In the genomic region with DNA sequence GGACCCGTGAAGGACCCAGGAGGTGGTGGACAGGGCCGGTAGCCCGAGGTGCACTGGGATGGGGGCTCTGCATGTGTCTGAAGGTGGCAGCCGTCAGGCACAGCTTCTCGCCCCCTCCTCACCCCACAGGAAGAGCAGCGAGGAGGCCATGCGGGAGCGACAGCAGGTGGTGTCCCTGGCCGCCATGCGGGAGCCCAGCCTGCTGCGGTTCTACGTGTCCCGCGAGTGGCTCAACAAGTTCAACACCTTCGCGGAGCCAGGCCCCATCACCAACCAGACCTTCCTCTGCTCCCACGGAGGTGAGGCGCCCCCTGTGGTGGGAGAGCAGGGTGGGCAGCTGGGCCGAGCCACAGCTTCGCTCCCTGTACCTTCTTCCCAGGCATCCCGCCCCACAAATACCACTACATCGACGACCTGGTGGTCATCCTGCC, we compare ENCODE assay signal across 18 cellular contexts. TPM values are rescaled to one million over a fixed set of nuclear protein-coding genes. Genes with fewer than 3 reads are reported as not detected.
DNase-seq lines count a peak whose midpoint lies in the region; ATAC-seq and TF ChIP-seq lines count a peak whose summit lies in the region.
"Had no signal": no experiment of that assay in that cellular context is flagged by ENCODE, and none has a peak within 500 bp of the region (broad histone marks: within the 10 kb centered on the region; RNA-seq: fewer than 3 reads in every experiment).

No MANE protein-coding gene starts in this region.

- H3K4ac ChIP-seq in IMR-90 (ENCODE audit: low read depth, low read length): no peak overlapping the region

- H4K8ac ChIP-seq in IMR-90 (ENCODE audit: low read depth in 2 of 2, low read length in 2 of 2): no peak overlapping the region

- H3K27ac ChIP-seq in IMR-90 (ENCODE audit: insufficient read depth, low read length) (no peak overlapping the region), osteoblast (ENCODE audit: low read depth, low read length) (no peak overlapping the region)

- H2BK120ac ChIP-seq in IMR-90 (ENCODE audit: low read depth, low read length): no peak overlapping the region

- no peaks in the 10 kb centered on the region for H3K4me1 ChIP-seq in IMR-90 (ENCODE audit: control insufficient read depth, insufficient read depth, low read length)
- no peaks in the 10 kb centered on the region for H3K4me1 ChIP-seq in osteoblast (ENCODE audit: insufficient read depth, low read length)

- H2AFZ ChIP-seq in IMR-90 (replicated peaks; ENCODE audit: low read length, poor library complexity): no peak overlapping the region
- no peak overlapping the region for H2AFZ ChIP-seq in osteoblast (ENCODE audit: low read length)

- H3K27me3 ChIP-seq in IMR-90 (ENCODE audit: control insufficient read depth, insufficient read depth, low read length) (no peaks in the 10 kb centered on the region), osteoblast (ENCODE audit: insufficient read depth, low read length) (no peaks in the 10 kb centered on the region)

- H3K56ac ChIP-seq in IMR-90 (ENCODE audit: extremely low read depth, insufficient read depth, low read length): no peak overlapping the region

- no peak for TF ChIP-seq POLR2A in IMR-90 (IDR thresholded peaks at IDR 0.05; ENCODE audit: low read depth, low read length)

- dilution Hi-C loops in IMR-90 (cut with HindIII; ENCODE audit: low sequenced_read_pairs, unreplicated experiment): no loop called here

- WGBS in IMR-90 (ENCODE audit: extremely low coverage in 2 of 2, insufficient read length in 1 of 2), 2 experiments: no CpG with 5 or more reads among the region's 23 CpGs

- CTCF ChIA-PET in IMR-90 (lab: Yijun Ruan, JAX): no interaction called here

- intact Hi-C loops in IMR-90 (cut with micrococcal nuclease): no loop called here

- H3K79me1 ChIP-seq in IMR-90 (ENCODE audit: low read depth in 1 of 2, low read length in 2 of 2): no peaks in the 10 kb centered on the region

- no peak overlapping the region for H3K9ac ChIP-seq in IMR-90 (ENCODE audit: low read depth, low read length)

- peak; percentile 2; the same call in 1 of the 2 replicates for TF ChIP-seq RAD21 in IMR-90 (IDR thresholded peaks at IDR 0.05; ENCODE audit: low read length)

- no peak overlapping the region for H2BK5ac ChIP-seq in IMR-90 (ENCODE audit: low read depth, low read length, poor library complexity, severe bottlenecking)

- no peak for ATAC-seq in IMR-90 (ENCODE audit: low read depth)
- ATAC-seq: CD8-positive, alpha-beta T cell; stimulated activated memory B cell treated with anti-CD40 and anti-IgM and Interleukin-4, amounts not matched to agents 10 μg/mL and 1 μg/mL and 100 μg/mL, for 72 hours had no signal

- in situ Hi-C loops in IMR-90 (cut with MboI; ENCODE audit: low sequenced_read_pairs): loop anchor here (25.0 kb wide), 1 partner anchor 187 kb away; a partner anchor contains a TSS

- DNase-seq in DMS 273 (lab: John Stamatoyannopoulos, UW; ENCODE audit: unreplicated experiment) (peak; percentile 25), DMS 273 treated with DMSO at 0.1 percent for 48 hours (lab: John Stamatoyannopoulos, UW) (no peak), IMR-90 (no peak), choroid plexus epithelial cell (ENCODE audit: low read depth) (no peak), osteoblast (ENCODE audit: insufficient read length, low spot score, missing footprints) (peak; percentile 71), cortex of kidney (lab: John Stamatoyannopoulos, UW) (no peak), SW 1271 (lab: John Stamatoyannopoulos, UW) (no peak), CD1c-positive myeloid dendritic cell (ENCODE audit: extremely low spot score) (no peak)
- DNase-seq: 8988T; activated CD4-positive, alpha-beta T cell treated with anti-CD3 and anti-CD28 coated beads, Interleukin-2, amount 50 U/mL, for 48 hours; activated effector memory CD4-positive, alpha-beta T cell treated with Interleukin-2 at 50 U/mL for 16 hours; foreskin melanocyte; immature natural killer cell; NCI-H2081 treated with DMSO at 0.1 percent for 48 hours; NCI-H748 treated with DMSO at 0.1 percent for 48 hours; trophoblast cell had no signal

- no peak overlapping the region for H3K23ac ChIP-seq in IMR-90 (ENCODE audit: low read depth, low read length)

- POLR2A ChIA-PET in IMR-90 (lab: Charles Lee; ENCODE audit: unreplicated experiment): no interaction called here

- no peaks in the 10 kb centered on the region for H3K9me3 ChIP-seq in IMR-90 (ENCODE audit: control insufficient read depth, insufficient read depth, low read length)
- H3K9me3 ChIP-seq in osteoblast (ENCODE audit: low read depth, low read length): no peaks in the 10 kb centered on the region

- H3K36me3 ChIP-seq in IMR-90 (ENCODE audit: control insufficient read depth, insufficient read depth, low read length) (peaks cover 40% of the 10 kb centered on the region), osteoblast (ENCODE audit: insufficient read depth, low read length) (peaks cover 41% of the 10 kb centered on the region)

- no TSS peak for BruUV-seq in IMR-90 (replicated peaks; lab: Mats Ljungman, UMichigan)

- H4K20me1 ChIP-seq in IMR-90 (ENCODE audit: insufficient read depth, low read length) (no peaks in the 10 kb centered on the region), osteoblast (ENCODE audit: insufficient read depth, low read length) (peaks cover 3% of the 10 kb centered on the region)

- H3K9me1 ChIP-seq in IMR-90 (ENCODE audit: insufficient read depth, low read length): peaks cover 3% of the 10 kb centered on the region; the same call in 1 of the 2 replicates

- H2BK15ac ChIP-seq in IMR-90 (ENCODE audit: low read depth, low read length): no peak overlapping the region

- no peaks in the 10 kb centered on the region for H3K79me2 ChIP-seq in osteoblast (ENCODE audit: insufficient read depth, low read length)

- H3K14ac ChIP-seq in IMR-90 (replicated peaks; ENCODE audit: low read depth, low read length): no peak overlapping the region

- TF ChIP-seq CTCF in IMR-90 (conservative IDR thresholded peaks at IDR 0.05; ENCODE audit: low read depth, low read length) (0 out of 2 replicates have a peak, but pooled peaks have one; percentile 7), choroid plexus epithelial cell (conservative IDR thresholded peaks at IDR 0.05; ENCODE audit: low read depth, low read length) (peak; percentile 23), osteoblast (IDR thresholded peaks at IDR 0.05; ENCODE audit: extremely low read depth, low read depth, low read length) (no peak)

- no peak overlapping the region for H4K5ac ChIP-seq in IMR-90 (ENCODE audit: low read depth, low read length)

- no peak overlapping the region for H4K91ac ChIP-seq in IMR-90 (ENCODE audit: insufficient read depth, low read depth, low read length)

- H2AK9ac ChIP-seq in IMR-90 (replicated peaks; ENCODE audit: low read depth, low read length, poor library complexity): peak overlapping the region; percentile 42

- H3K4me2 ChIP-seq in IMR-90 (ENCODE audit: low read depth, low read length) (no peak overlapping the region), osteoblast (ENCODE audit: insufficient read depth, low read length) (no peak overlapping the region)

- no peak overlapping the region for H3K18ac ChIP-seq in IMR-90 (ENCODE audit: low read depth, low read length)

- H3K4me3 ChIP-seq in IMR-90 (ENCODE audit: insufficient read depth, low read depth, low read length): no peak overlapping the region
- no peak overlapping the region for H3K4me3 ChIP-seq in choroid plexus epithelial cell (ENCODE audit: low read depth, low read length)
- no peak overlapping the region for H3K4me3 ChIP-seq in osteoblast (ENCODE audit: insufficient read depth, low read length)

- H2AK5ac ChIP-seq in IMR-90 (ENCODE audit: low read depth, low read length): no peak overlapping the region

- H2BK20ac ChIP-seq in IMR-90 (ENCODE audit: low read depth, low read length): no peak overlapping the region

TF ChIP-seq in IMR-90, 13 proteins besides CTCF, POLR2A, EP300 and RAD21:
- no peak for TF ChIP-seq RFX5 (IDR thresholded peaks at IDR 0.05; ENCODE audit: low read depth, low read length)
- TF ChIP-seq, protein P1, sequence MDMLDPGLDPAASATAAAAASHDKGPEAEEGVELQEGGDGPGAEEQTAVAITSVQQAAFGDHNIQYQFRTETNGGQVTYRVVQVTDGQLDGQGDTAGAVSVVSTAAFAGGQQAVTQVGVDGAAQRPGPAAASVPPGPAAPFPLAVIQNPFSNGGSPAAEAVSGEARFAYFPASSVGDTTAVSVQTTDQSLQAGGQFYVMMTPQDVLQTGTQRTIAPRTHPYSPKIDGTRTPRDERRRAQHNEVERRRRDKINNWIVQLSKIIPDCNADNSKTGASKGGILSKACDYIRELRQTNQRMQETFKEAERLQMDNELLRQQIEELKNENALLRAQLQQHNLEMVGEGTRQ (IDR thresholded peaks at IDR 0.05; ENCODE audit: low read depth, low read length): no peak
- TF ChIP-seq CEBPB (IDR thresholded peaks at IDR 0.05; ENCODE audit: low read depth, low read length): no peak
- no peak for TF ChIP-seq RCOR1 (IDR thresholded peaks at IDR 0.05; ENCODE audit: insufficient replicate concordance, low read length)
- no peak for TF ChIP-seq CHD1 (IDR thresholded peaks at IDR 0.05; ENCODE audit: low read depth, low read length)

RNA-seq across cellular contexts. Expression of a gene that starts 39.9 kb away (rescaled TPM):
- total RNA-seq in IMR-90 (2012; rRNA removed) (3.8 and 4.4 TPM in 2 replicates), osteoblast (9.1 and 10.5 TPM in 2 replicates)
- polyA plus RNA-seq in IMR-90 (2012; rRNA removed): 21.6 and 26.4 TPM in 2 replicates
- 11.6 and 19.9 TPM in 2 replicates for polyA plus RNA-seq in IMR-90 (2012; cell fraction: cytosol; rRNA removed)
- polyA plus RNA-seq in IMR-90 (2012; cell fraction: nucleus; rRNA removed; ENCODE audit: low replicate concordance): 70.4 and 183 TPM in 2 replicates

RNA-seq across cellular contexts. Expression of a gene that starts 40.1 kb away (rescaled TPM):
- total RNA-seq in IMR-90 (2012; rRNA removed) (29.8 and 57.5 TPM in 2 replicates), osteoblast (30.8 and 41.0 TPM in 2 replicates)
- 36.7 and 46.0 TPM in 2 replicates for polyA plus RNA-seq in IMR-90 (2012; rRNA removed)
- 18.7 and 18.8 TPM in 2 replicates for polyA plus RNA-seq in IMR-90 (2012; cell fraction: cytosol; rRNA removed)
- 3.1 and 12.3 TPM in 2 replicates for polyA plus RNA-seq in IMR-90 (2012; cell fraction: nucleus; rRNA removed; ENCODE audit: low replicate concordance)

RNA-seq across cellular contexts. Expression of a gene that starts 51.3 kb away (rescaled TPM):
- 27.1 and 34.4 TPM in 2 replicates for total RNA-seq in IMR-90 (2012; rRNA removed)
- polyA plus RNA-seq in IMR-90 (2012; rRNA removed): 67.5 and 74.2 TPM in 2 replicates
- polyA plus RNA-seq in IMR-90 (2012; cell fraction: cytosol; rRNA removed): 38.0 and 47.1 TPM in 2 replicates
- 16.4 and 30.6 TPM in 2 replicates for polyA plus RNA-seq in IMR-90 (2012; cell fraction: nucleus; rRNA removed; ENCODE audit: low replicate concordance)
- total RNA-seq in osteoblast: 52.1 and 52.5 TPM in 2 replicates

Comparison
In these comparisons a context has a peak if more than half of its experiments do, and no peak if none do; other contexts are left out.
1. DNase-seq: peak in DMS 273 (single experiment) and osteoblast (single experiment); none in DMS 273 treated with DMSO at 0.1 percent for 48 hours (single experiment), IMR-90 (single experiment), choroid plexus epithelial cell (single experiment), cortex of kidney (single experiment), SW 1271 (0 of 2) and CD1c-positive myeloid dendritic cell (single experiment).